In genomic region chr15:63352808-63353207, GRCh38 we compare ENCODE assay signal across 1 cellular context.
TF ChIP-seq lines count a peak whose summit lies in the region.

No MANE protein-coding gene starts in this region.

TF ChIP-seq in K562, 482 proteins besides CTCF, POLR2A, EP300 and RAD21:
- peak; percentile 66 for TF ChIP-seq RBM25 (IDR thresholded peaks at IDR 0.05; ENCODE audit: low read depth, low read length, severe bottlenecking)
- TF ChIP-seq ZNF24 (IDR thresholded peaks at IDR 0.05), result peak; percentile 81
- peak; percentile 8; the same call in 1 of the 2 replicates for TF ChIP-seq BCOR (IDR thresholded peaks at IDR 0.05)
- TF ChIP-seq, protein P1, sequence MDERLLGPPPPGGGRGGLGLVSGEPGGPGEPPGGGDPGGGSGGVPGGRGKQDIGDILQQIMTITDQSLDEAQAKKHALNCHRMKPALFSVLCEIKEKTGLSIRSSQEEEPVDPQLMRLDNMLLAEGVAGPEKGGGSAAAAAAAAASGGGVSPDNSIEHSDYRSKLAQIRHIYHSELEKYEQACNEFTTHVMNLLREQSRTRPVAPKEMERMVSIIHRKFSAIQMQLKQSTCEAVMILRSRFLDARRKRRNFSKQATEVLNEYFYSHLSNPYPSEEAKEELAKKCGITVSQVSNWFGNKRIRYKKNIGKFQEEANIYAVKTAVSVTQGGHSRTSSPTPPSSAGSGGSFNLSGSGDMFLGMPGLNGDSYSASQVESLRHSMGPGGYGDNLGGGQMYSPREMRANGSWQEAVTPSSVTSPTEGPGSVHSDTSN (CRISPR knock-in tag; IDR thresholded peaks at IDR 0.05; ENCODE audit: low read depth), result no peak
- TF ChIP-seq, protein P1 (tag; conservative IDR thresholded peaks at IDR 0.05; ENCODE audit: low read depth), result no peak
